In genomic region chr2:180208841-180209240, GRCh38 we compare ENCODE assay signal across 18 cellular contexts.
DNase-seq lines count a peak whose midpoint lies in the region; FAIRE-seq and TF ChIP-seq lines count a peak whose summit lies in the region.
"Had no signal": no experiment of that assay in that cellular context is flagged by ENCODE, and none has a peak within 500 bp of the region (broad histone marks: within the 10 kb centered on the region; RNA-seq: fewer than 3 reads in every experiment).

No MANE protein-coding gene starts in this region.

- no peak overlapping the region for H2AFZ ChIP-seq in astrocyte (ENCODE audit: low read depth, low read length)

- no peaks in the 10 kb centered on the region for H4K20me1 ChIP-seq in astrocyte (ENCODE audit: insufficient read depth, low read length)

- H3K27ac Mint-ChIP-seq in MCF 10A (ENCODE audit: low read depth, unreplicated experiment) (peak overlapping the region; percentile 79), astrocyte (ENCODE audit: unreplicated experiment) (peak overlapping the region; percentile 88)
- H3K27ac Mint-ChIP-seq: activated naive CD4-positive, alpha-beta T cell treated with anti-CD3 and anti-CD28 coated beads, Interleukin-2, amount 50 U/mL, for 24 hours; CD8-positive, alpha-beta memory T cell; naive thymus-derived CD8-positive, alpha-beta T cell had no signal

- H3K4me3 Mint-ChIP-seq in MCF 10A (ENCODE audit: unreplicated experiment) (no peak overlapping the region), astrocyte (ENCODE audit: unreplicated experiment) (no peak overlapping the region)
- H3K4me3 Mint-ChIP-seq: activated naive CD4-positive, alpha-beta T cell treated with anti-CD3 and anti-CD28 coated beads, Interleukin-2, amount 50 U/mL, for 24 hours; CD8-positive, alpha-beta memory T cell; naive thymus-derived CD8-positive, alpha-beta T cell had no signal

- CTCF ChIA-PET in MCF 10A (lab: Yijun Ruan, JAX) = interaction anchor here (0.6 kb wide), 1 partner anchor 51 kb away, joined by 3 read pairs; no protein-coding TSS in a partner anchor

- no peak for FAIRE-seq in astrocyte (lab: Jason Lieb, UNC)

- H3K9me3 ChIP-seq in breast epithelium (no peaks in the 10 kb centered on the region), astrocyte (ENCODE audit: insufficient read depth, low read depth, low read length) (no peaks in the 10 kb centered on the region)

- H3K27me3 ChIP-seq in breast epithelium (no peaks in the 10 kb centered on the region), astrocyte (ENCODE audit: insufficient read depth, low read length) (no peaks in the 10 kb centered on the region)

- H3K36me3 Mint-ChIP-seq in MCF 10A (ENCODE audit: insufficient read depth, unreplicated experiment) (no peaks in the 10 kb centered on the region), astrocyte (ENCODE audit: low read depth, unreplicated experiment) (no peaks in the 10 kb centered on the region)
- H3K36me3 Mint-ChIP-seq: activated naive CD4-positive, alpha-beta T cell treated with anti-CD3 and anti-CD28 coated beads, Interleukin-2, amount 50 U/mL, for 24 hours; CD8-positive, alpha-beta memory T cell; naive thymus-derived CD8-positive, alpha-beta T cell had no signal

- intact Hi-C loops in MCF 10A (cut with micrococcal nuclease) = no loop called here
- intact Hi-C loops in breast epithelium (cut with DNase I; ENCODE audit: low total_unique reads) = no loop called here

- POLR2A ChIA-PET in MCF 10A (lab: Yijun Ruan, JAX) = interaction anchor here (1.0 kb wide), 1 partner anchor 14 kb away, joined by 5 read pairs; no protein-coding TSS in a partner anchor

- H3K4me3 ChIP-seq in breast epithelium = no peak overlapping the region
- H3K4me3 ChIP-seq in astrocyte (ENCODE audit: insufficient read depth, low read depth, low read length) = no peak overlapping the region
- H3K4me3 ChIP-seq in foreskin fibroblast (ENCODE audit: low read depth in 1 of 2, low read length in 2 of 2) = no peak overlapping the region

- no peak overlapping the region for H3K9ac ChIP-seq in astrocyte (ENCODE audit: low read length)

- H3K27ac ChIP-seq in breast epithelium = no peak overlapping the region
- no peak overlapping the region for H3K27ac ChIP-seq in astrocyte (ENCODE audit: low read depth, low read length)
- H3K27ac ChIP-seq: 22Rv1 had no signal

- H3K4me1 Mint-ChIP-seq in MCF 10A (ENCODE audit: insufficient read depth, unreplicated experiment) = peaks cover 14% of the 10 kb centered on the region
- peaks cover 30% of the 10 kb centered on the region for H3K4me1 Mint-ChIP-seq in astrocyte (ENCODE audit: low read depth, unreplicated experiment)
- H3K4me1 Mint-ChIP-seq: activated naive CD4-positive, alpha-beta T cell treated with anti-CD3 and anti-CD28 coated beads, Interleukin-2, amount 50 U/mL, for 24 hours; CD8-positive, alpha-beta memory T cell; naive thymus-derived CD8-positive, alpha-beta T cell had no signal

- TF ChIP-seq CTCF in MCF 10A (IDR thresholded peaks at IDR 0.05; ENCODE audit: unreplicated experiment) (no peak), breast epithelium (IDR thresholded peaks at IDR 0.05) (no peak), astrocyte (IDR thresholded peaks at IDR 0.05; ENCODE audit: insufficient read depth, low read depth, low read length) (no peak), foreskin fibroblast (IDR thresholded peaks at IDR 0.05; ENCODE audit: low read depth, low read length) (no peak)

- H3K9me3 Mint-ChIP-seq in MCF 10A (ENCODE audit: unreplicated experiment) (no peaks in the 10 kb centered on the region), astrocyte (ENCODE audit: unreplicated experiment) (no peaks in the 10 kb centered on the region)
- H3K9me3 Mint-ChIP-seq: activated naive CD4-positive, alpha-beta T cell treated with anti-CD3 and anti-CD28 coated beads, Interleukin-2, amount 50 U/mL, for 24 hours; CD8-positive, alpha-beta memory T cell; naive thymus-derived CD8-positive, alpha-beta T cell had no signal

- no peaks in the 10 kb centered on the region for H3K36me3 ChIP-seq in breast epithelium
- no peaks in the 10 kb centered on the region for H3K36me3 ChIP-seq in astrocyte (ENCODE audit: insufficient read depth, low read length)

- DNase-seq in MCF 10A (ENCODE audit: unreplicated experiment) = no peak
- DNase-seq in breast epithelium (ENCODE audit: low spot score in 2 of 2) = no peak
- DNase-seq in astrocyte (ENCODE audit: low read depth) = peak; percentile 74
- peak; percentile 29 to 64 for DNase-seq in foreskin fibroblast
- no peak for DNase-seq in NCI-H1930 (lab: John Stamatoyannopoulos, UW)
- DNase-seq in NK-92 treated with Interleukin-12 subunit alpha and Interleukin-12 subunit beta, amount 100 ng/mL, for 24 hours (lab: John Stamatoyannopoulos, UW) = no peak
- no peak for DNase-seq in SHP77 treated with DMSO at 0.1 percent for 48 hours (lab: John Stamatoyannopoulos, UW)
- DNase-seq in AG20443 (ENCODE audit: low spot score) = no peak
- DNase-seq: activated CD4-positive, alpha-beta T cell treated with anti-CD3 and anti-CD28 coated beads for 1 hour; activated CD8-positive, alpha-beta memory T cell treated with anti-CD3 and anti-CD28 coated beads, Interleukin-2, amount 50 U/mL, for 4 hours; CD8-positive, alpha-beta memory T cell; GF-D8; left ventricle myocardium superior; naive thymus-derived CD8-positive, alpha-beta T cell; NCI-H2029 treated with DMSO at 0.1 percent for 48 hours; RPMI8226 had no signal

- H3K4me1 ChIP-seq in breast epithelium (no peaks in the 10 kb centered on the region), astrocyte (ENCODE audit: insufficient read depth, low read length) (peaks cover 8% of the 10 kb centered on the region)

- no peak for TF ChIP-seq POLR2A in breast epithelium (IDR thresholded peaks at IDR 0.05)

- BruUV-seq in MCF 10A (replicated peaks; lab: Mats Ljungman, UMichigan) = no TSS peak

- H3K27me3 Mint-ChIP-seq in MCF 10A (ENCODE audit: insufficient read depth, unreplicated experiment) (no peaks in the 10 kb centered on the region), astrocyte (ENCODE audit: low read depth, unreplicated experiment) (no peaks in the 10 kb centered on the region)

- H3K4me2 ChIP-seq in astrocyte (ENCODE audit: low read length) = peak overlapping the region; percentile 28

- no peaks in the 10 kb centered on the region for H3K79me2 ChIP-seq in astrocyte (ENCODE audit: insufficient read depth, low read length)

Comparison
In these comparisons a context has a peak if more than half of its experiments do, and no peak if none do; other contexts are left out.
1. DNase-seq: peak in astrocyte (single experiment) and foreskin fibroblast (2 of 2); none in MCF 10A (single experiment), breast epithelium (0 of 2), NCI-H1930 (0 of 2), NK-92 treated with Interleukin-12 subunit alpha and Interleukin-12 subunit beta, amount 100 ng/mL, for 24 hours (single experiment), SHP77 treated with DMSO at 0.1 percent for 48 hours (single experiment) and AG20443 (single experiment).